2 cellular contexts compared by ENCODE assay signal in the genomic region with DNA sequence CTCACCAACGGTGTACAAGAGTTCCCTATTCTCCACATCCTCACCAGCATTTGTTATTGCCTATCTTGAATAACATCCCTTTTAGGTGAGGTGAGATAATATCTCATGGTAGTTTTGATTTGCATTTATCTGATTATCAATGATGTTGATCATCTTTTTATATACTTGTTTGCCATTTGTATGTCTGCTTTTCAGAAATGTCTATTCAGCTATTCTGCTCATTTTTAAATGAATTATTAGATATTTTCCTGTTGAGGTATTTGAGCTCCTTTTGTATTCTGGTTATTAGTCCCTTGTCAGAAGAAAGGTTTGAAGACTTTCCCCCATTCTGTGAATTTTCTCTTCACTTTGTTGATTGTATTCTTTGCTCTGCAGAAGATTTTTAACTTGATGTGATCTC.
A peak's percentile ranks its signal among the peaks of the same experiment; 100 is the strongest.
TF ChIP-seq lines count a peak whose summit lies in the region.

No MANE protein-coding gene starts in this region.

TF ChIP-seq in HepG2, 621 proteins besides CTCF, POLR2A, EP300 and RAD21:
- TF ChIP-seq MAFF (IDR thresholded peaks at IDR 0.05; ENCODE audit: low read depth, low read length) (peak; percentile 56; the same call in 1 of the 2 replicates), MAFK (conservative IDR thresholded peaks at IDR 0.05 in 1 of 2, IDR thresholded peaks at IDR 0.05 in 1 of 2; ENCODE audit: low read length in 2 of 2) (peak; percentile 64 to 77), NR1H2 (CRISPR knock-in tag; IDR thresholded peaks at IDR 0.05; ENCODE audit: borderline replicate concordance, low read depth) (no peak)
TF ChIP-seq in HepG2: peak in this region for 2.

TF ChIP-seq in IMR-90, 13 proteins besides CTCF, POLR2A, EP300 and RAD21:
- TF ChIP-seq MAFK (IDR thresholded peaks at IDR 0.05; ENCODE audit: low read depth, low read length): peak; percentile 35; the same call in 1 of the 2 replicates
- TF ChIP-seq, protein P1, sequence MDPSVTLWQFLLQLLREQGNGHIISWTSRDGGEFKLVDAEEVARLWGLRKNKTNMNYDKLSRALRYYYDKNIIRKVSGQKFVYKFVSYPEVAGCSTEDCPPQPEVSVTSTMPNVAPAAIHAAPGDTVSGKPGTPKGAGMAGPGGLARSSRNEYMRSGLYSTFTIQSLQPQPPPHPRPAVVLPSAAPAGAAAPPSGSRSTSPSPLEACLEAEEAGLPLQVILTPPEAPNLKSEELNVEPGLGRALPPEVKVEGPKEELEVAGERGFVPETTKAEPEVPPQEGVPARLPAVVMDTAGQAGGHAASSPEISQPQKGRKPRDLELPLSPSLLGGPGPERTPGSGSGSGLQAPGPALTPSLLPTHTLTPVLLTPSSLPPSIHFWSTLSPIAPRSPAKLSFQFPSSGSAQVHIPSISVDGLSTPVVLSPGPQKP (IDR thresholded peaks at IDR 0.05; ENCODE audit: borderline replicate concordance, low read depth, low read length): no peak
TF ChIP-seq in IMR-90: peak in this region for 1.
